In the genomic region with DNA sequence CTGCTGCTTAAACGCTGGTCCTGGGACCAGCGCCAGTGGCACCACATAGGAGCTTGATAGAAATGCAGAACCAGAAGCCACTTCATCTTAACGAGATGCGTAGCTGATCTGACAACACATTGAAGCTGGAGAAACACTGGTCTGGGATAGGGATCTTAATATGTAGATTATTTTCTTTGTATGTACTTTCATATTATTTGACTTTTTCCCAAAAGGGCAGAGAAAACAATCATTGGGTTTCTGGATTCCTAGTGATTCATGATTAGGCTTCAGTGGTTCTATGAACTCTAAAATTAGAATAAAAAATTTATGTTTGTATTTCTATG, we compare ENCODE assay signal across 16 cellular contexts. TPM values are rescaled to one million over a fixed set of nuclear protein-coding genes. Genes with fewer than 3 reads are reported as not detected.
DNase-seq lines count a peak whose midpoint lies in the region; ATAC-seq and TF ChIP-seq lines count a peak whose summit lies in the region.
"Had no signal": no experiment of that assay in that cellular context is flagged by ENCODE, and none has a peak within 500 bp of the region (broad histone marks: within the 10 kb centered on the region; RNA-seq: fewer than 3 reads in every experiment).

No MANE protein-coding gene starts in this region.

- TF ChIP-seq CTCF in lower leg skin (IDR thresholded peaks at IDR 0.05), result no peak

- peaks cover 2% of the 10 kb centered on the region for H3K36me3 Mint-ChIP-seq in CD4-positive, CD25-positive, alpha-beta regulatory T cell
- H3K36me3 Mint-ChIP-seq in memory B cell (peaks cover 39% of the 10 kb centered on the region), immature natural killer cell (no peaks in the 10 kb centered on the region)

- no peaks in the 10 kb centered on the region for H3K4me1 ChIP-seq in CD4-positive, CD25-positive, alpha-beta regulatory T cell (ENCODE audit: control insufficient read depth, insufficient read depth, low read length, poor library complexity, severe bottlenecking)
- H3K4me1 ChIP-seq: HAP-1 had no signal

- H3K36me3 ChIP-seq in CD4-positive, CD25-positive, alpha-beta regulatory T cell (ENCODE audit: control insufficient read depth, insufficient read depth, low read length), result no peaks in the 10 kb centered on the region

- ATAC-seq in CD4-positive, CD25-positive, alpha-beta regulatory T cell (ENCODE audit: low read depth in 2 of 2), result peak; percentile 37 to 40
- peak; percentile 39 for ATAC-seq in GM18858 (IDR thresholded peaks at IDR 0.05; ENCODE audit: unreplicated experiment)
- peak; percentile 39 for ATAC-seq in HG03135 (IDR thresholded peaks at IDR 0.05; ENCODE audit: unreplicated experiment)
- peak; percentile 69 for ATAC-seq in memory B cell (ENCODE audit: low read depth)
- ATAC-seq: body of pancreas, K562, PC-3 had no signal

- intact Hi-C loops in lower leg skin (cut with DNase I; ENCODE audit: low total_unique reads), result loop anchor here (5.0 kb wide), 1 partner anchor 342 kb away; no protein-coding TSS in a partner anchor

- H3K4me3 ChIP-seq in CD4-positive, CD25-positive, alpha-beta regulatory T cell (ENCODE audit: low read depth, low read length), result no peak overlapping the region
- no peak overlapping the region for H3K4me3 ChIP-seq in lower leg skin (ENCODE audit: low read depth, poor library complexity, severe bottlenecking)
- H3K4me3 ChIP-seq: body of pancreas, HAP-1, K562 had no signal

- no peak for TF ChIP-seq POLR2A in lower leg skin (IDR thresholded peaks at IDR 0.05)

- no peak for DNase-seq in CD4-positive, CD25-positive, alpha-beta regulatory T cell
- DNase-seq in memory B cell (ENCODE audit: low spot score in 2 of 2), result no peak
- no peak for DNase-seq in AML-193 (lab: John Stamatoyannopoulos, UW)
- DNase-seq in immature natural killer cell, result no peak
- no peak for DNase-seq in lower leg skin (ENCODE audit: low spot score in 2 of 2)
- DNase-seq in nucleus accumbens (lab: John Stamatoyannopoulos, UW), result no peak
- DNase-seq: activated naive CD4-positive, alpha-beta T cell; body of pancreas; NCI-H1436; PC-3; substantia nigra had no signal

- H3K27me3 Mint-ChIP-seq in CD4-positive, CD25-positive, alpha-beta regulatory T cell, result no peaks in the 10 kb centered on the region
- H3K27me3 Mint-ChIP-seq in memory B cell, result no peaks in the 10 kb centered on the region
- H3K27me3 Mint-ChIP-seq in immature natural killer cell (ENCODE audit: low read depth in 3 of 3), result peaks cover 0 to 6% (median 0%) of the 10 kb centered on the region in 3 donors

- H3K9me3 Mint-ChIP-seq in CD4-positive, CD25-positive, alpha-beta regulatory T cell, result peaks cover 0 to 1% (median 0%) of the 10 kb centered on the region in 7 donors
- peaks cover 5% of the 10 kb centered on the region for H3K9me3 Mint-ChIP-seq in memory B cell
- H3K9me3 Mint-ChIP-seq in immature natural killer cell, result no peaks in the 10 kb centered on the region

- H3K9me3 ChIP-seq in CD4-positive, CD25-positive, alpha-beta regulatory T cell (ENCODE audit: control insufficient read depth in 2 of 2, low read length in 2 of 2), result no peaks in the 10 kb centered on the region
- H3K9me3 ChIP-seq: body of pancreas, HAP-1 had no signal

- 40 to 54% methylated on average over 4 of the region's 4 CpGs for WGBS in lower leg skin, 2 donors

- H3K4me3 Mint-ChIP-seq in CD4-positive, CD25-positive, alpha-beta regulatory T cell, result peak overlapping the region in 1 of 4 donors; percentile 33
- H3K4me3 Mint-ChIP-seq in memory B cell, result no peak overlapping the region
- H3K4me3 Mint-ChIP-seq in immature natural killer cell, result no peak overlapping the region

- peak overlapping the region in 1 of 3 donors; percentile 69 for H3K27ac Mint-ChIP-seq in CD4-positive, CD25-positive, alpha-beta regulatory T cell
- H3K27ac Mint-ChIP-seq in memory B cell, result peak overlapping the region; percentile 92
- H3K27ac Mint-ChIP-seq in immature natural killer cell, result no peak overlapping the region

- H3K4me1 Mint-ChIP-seq in CD4-positive, CD25-positive, alpha-beta regulatory T cell, result peaks cover 6 to 14% (median 8%) of the 10 kb centered on the region in 4 donors
- H3K4me1 Mint-ChIP-seq in memory B cell (peaks cover 53% of the 10 kb centered on the region), immature natural killer cell (no peaks in the 10 kb centered on the region)

- H3K27me3 ChIP-seq in CD4-positive, CD25-positive, alpha-beta regulatory T cell (ENCODE audit: control insufficient read depth, insufficient read depth, low read length), result no peaks in the 10 kb centered on the region
- H3K27me3 ChIP-seq: body of pancreas had no signal

- no peak overlapping the region for H3K27ac ChIP-seq in CD4-positive, CD25-positive, alpha-beta regulatory T cell (ENCODE audit: insufficient read depth, low read length, poor library complexity, severe bottlenecking)
- H3K27ac ChIP-seq: body of pancreas, HL-60 had no signal

RNA-seq across cellular contexts. Expression of a gene that starts 12.3 kb away (rescaled TPM):
- total RNA-seq in CD4-positive, CD25-positive, alpha-beta regulatory T cell, result 0.07 TPM
- polyA plus RNA-seq in CD4-positive, CD25-positive, alpha-beta regulatory T cell, result 1 to 10 TPM in 1 of 4 donors, under 1 TPM in 2, not detected in 1; 0.17 to 1.8 (median 0.35) TPM
- polyA plus RNA-seq in immature natural killer cell, result 10 to 100 TPM in 1 of 3 donors, 1 to 10 TPM in 2; 1.7 to 13.2 (median 7.1) TPM
- 1 to 10 TPM; 2.1 to 6.9 (median 3.8) TPM for total RNA-seq in lower leg skin
- total RNA-seq: PC-3 had no signal
- polyA plus RNA-seq: K562 had no signal

RNA-seq across cellular contexts. Expression of a gene that starts 28.5 kb away (rescaled TPM):
- 1.0 TPM for total RNA-seq in CD4-positive, CD25-positive, alpha-beta regulatory T cell
- polyA plus RNA-seq in CD4-positive, CD25-positive, alpha-beta regulatory T cell, result under 1 TPM in 2 of 4 donors, not detected in 2; 0.11 to 0.25 TPM
- polyA plus RNA-seq in immature natural killer cell, result 1 to 10 TPM in 1 of 3 donors, under 1 TPM in 2; 0.16 to 1.2 (median 0.22) TPM
- 1 to 10 TPM; 1.2 to 6.4 (median 3.4) TPM for total RNA-seq in lower leg skin

RNA-seq across cellular contexts. Expression of a gene that starts 57.7 kb away (rescaled TPM):
- 73.4 TPM for total RNA-seq in CD4-positive, CD25-positive, alpha-beta regulatory T cell
- 10 to 100 TPM; 28.6 to 41.5 (median 32.8) TPM for polyA plus RNA-seq in CD4-positive, CD25-positive, alpha-beta regulatory T cell
- polyA plus RNA-seq in immature natural killer cell, result 10 to 100 TPM; 28.6 to 41.8 (median 31.2) TPM
- 10 to 100 TPM; 14.9 to 25.0 (median 20.9) TPM for total RNA-seq in lower leg skin
